Comparison of ENCODE assay signal across 32 cellular contexts in genomic region chr2:95390881-95391321, GRCh38.
"Had no signal": no experiment of that assay in that cellular context is flagged by ENCODE, and none has a peak within 500 bp of the region (broad histone marks: within the 10 kb centered on the region; RNA-seq: fewer than 3 reads in every experiment).

No MANE protein-coding gene starts in this region.

- ATAC-seq: activated CD4-positive, CD25-positive, alpha-beta regulatory T cell treated with anti-CD3 and anti-CD28 coated beads, Interleukin-2, amount 50 U/mL, for 24 hours; gastrocnemius medialis; psoas muscle; stimulated activated effector memory CD8-positive, alpha-beta T cell treated with anti-CD3 and anti-CD28 coated beads, Interleukin-12 subunit alpha, Interleukin-12 subunit beta, amount 100 ng/mL, for 72 hours; T-helper 17 cell had no signal

- H3K9me3 ChIP-seq: ascending aorta, colonic mucosa, gastrocnemius medialis, neutrophil, ovary, psoas muscle, thoracic aorta, vagina had no signal

- H3K27ac Mint-ChIP-seq: activated naive CD4-positive, alpha-beta T cell treated with anti-CD3 and anti-CD28 coated beads for 36 hours; activated naive CD8-positive, alpha-beta T cell treated with anti-CD3 and anti-CD28 coated beads, Interleukin-2, amount 10 ng/mL, durations not matched to agents 7 days and 5 days; activated T-helper 1 cell treated with anti-CD3 and anti-CD28 coated beads, Interleukin-12 subunit alpha, Interleukin-12 subunit beta, Interleukin-2, Interleukin-4 antibody, amounts not matched to agents 30 ng/mL and 10 ng/mL and 1 ng/mL, durations not matched to agents 14 hours and 24 hours and 36 hours; brain; nephron; stimulated activated effector memory CD8-positive, alpha-beta T cell treated with anti-CD3 and anti-CD28 coated beads, Interleukin-12 subunit alpha, Interleukin-12 subunit beta, amount 100 ng/mL, for 72 hours; stimulated activated naive CD8-positive, alpha-beta T cell treated with anti-CD3 and anti-CD28 coated beads, Interleukin-15, Interleukin-2, amounts not matched to agents 100 ng/mL and 50 ng/mL, for 24 hours; T-helper 17 cell; type B pancreatic cell had no signal

- DNase-seq: activated CD4-positive, alpha-beta T cell treated with anti-CD3 and anti-CD28 coated beads for 48 hours; activated CD4-positive, alpha-beta T cell treated with anti-CD3 and anti-CD28 coated beads, Interleukin-2, amount 50 U/mL, for 48 hours; activated CD8-positive, alpha-beta memory T cell treated with anti-CD3 and anti-CD28 coated beads for 24 hours; activated effector memory CD4-positive, alpha-beta T cell treated with anti-CD3 and anti-CD28 coated beads, Interleukin-2, amount 50 U/mL, for 16 hours; activated naive CD4-positive, alpha-beta T cell treated with anti-CD3 and anti-CD28 coated beads for 36 hours; cerebellar nuclear complex; colonic mucosa; effector memory CD4-positive, alpha-beta T cell; erythroblast; glutamatergic neuron; mesenchymal stem cell; psoas muscle; stimulated activated CD4-positive, alpha-beta T cell treated with anti-CD3 and anti-CD28 coated beads, Interleukin-2, amount 100 ng/mL, for 48 hours; SW 1271; T-helper 17 cell; T1000; WERI-Rb-1 had no signal

- H3K27me3 ChIP-seq: ascending aorta, cardiac muscle cell, colonic mucosa, gastrocnemius medialis, neutrophil, ovary, vagina had no signal

- H3K4me1 ChIP-seq: ascending aorta, gastrocnemius medialis, psoas muscle had no signal

- H3K27ac ChIP-seq: ascending aorta, cardiac muscle cell, gastrocnemius medialis, neutrophil, ovary, psoas muscle, thoracic aorta, vagina, WERI-Rb-1 had no signal

- H3K4me1 Mint-ChIP-seq: activated naive CD8-positive, alpha-beta T cell treated with anti-CD3 and anti-CD28 coated beads, Interleukin-2, amount 10 ng/mL, durations not matched to agents 7 days and 5 days; nephron; stimulated activated effector memory CD8-positive, alpha-beta T cell treated with anti-CD3 and anti-CD28 coated beads, Interleukin-12 subunit alpha, Interleukin-12 subunit beta, amount 100 ng/mL, for 72 hours had no signal

- H3K27me3 Mint-ChIP-seq: activated naive CD8-positive, alpha-beta T cell treated with anti-CD3 and anti-CD28 coated beads, Interleukin-2, amount 10 ng/mL, durations not matched to agents 7 days and 5 days; stimulated activated naive CD8-positive, alpha-beta T cell treated with anti-CD3 and anti-CD28 coated beads, Interleukin-15, Interleukin-2, amounts not matched to agents 100 ng/mL and 50 ng/mL, for 24 hours had no signal

- H3K36me3 ChIP-seq: ascending aorta, cardiac muscle cell, colonic mucosa, gastrocnemius medialis, neutrophil, ovary, thoracic aorta, vagina, WERI-Rb-1 had no signal

- H3K4me3 Mint-ChIP-seq: activated naive CD4-positive, alpha-beta T cell treated with anti-CD3 and anti-CD28 coated beads for 36 hours; activated naive CD8-positive, alpha-beta T cell treated with anti-CD3 and anti-CD28 coated beads, Interleukin-2, amount 10 ng/mL, durations not matched to agents 7 days and 5 days; activated T-helper 1 cell treated with anti-CD3 and anti-CD28 coated beads, Interleukin-12 subunit alpha, Interleukin-12 subunit beta, Interleukin-2, Interleukin-4 antibody, amounts not matched to agents 30 ng/mL and 10 ng/mL and 1 ng/mL, durations not matched to agents 14 hours and 24 hours and 36 hours; brain; nephron; stimulated activated effector memory CD8-positive, alpha-beta T cell treated with anti-CD3 and anti-CD28 coated beads, Interleukin-12 subunit alpha, Interleukin-12 subunit beta, amount 100 ng/mL, for 72 hours; stimulated activated naive CD8-positive, alpha-beta T cell treated with anti-CD3 and anti-CD28 coated beads, Interleukin-15, Interleukin-2, amounts not matched to agents 100 ng/mL and 50 ng/mL, for 24 hours; T-helper 17 cell; type B pancreatic cell had no signal

- H3K9me3 Mint-ChIP-seq: activated naive CD4-positive, alpha-beta T cell treated with anti-CD3 and anti-CD28 coated beads for 36 hours; activated naive CD8-positive, alpha-beta T cell treated with anti-CD3 and anti-CD28 coated beads, Interleukin-2, amount 10 ng/mL, durations not matched to agents 7 days and 5 days; activated T-helper 1 cell treated with anti-CD3 and anti-CD28 coated beads, Interleukin-12 subunit alpha, Interleukin-12 subunit beta, Interleukin-2, Interleukin-4 antibody, amounts not matched to agents 30 ng/mL and 10 ng/mL and 1 ng/mL, durations not matched to agents 14 hours and 24 hours and 36 hours; brain; nephron; stimulated activated effector memory CD8-positive, alpha-beta T cell treated with anti-CD3 and anti-CD28 coated beads, Interleukin-12 subunit alpha, Interleukin-12 subunit beta, amount 100 ng/mL, for 72 hours; stimulated activated naive CD8-positive, alpha-beta T cell treated with anti-CD3 and anti-CD28 coated beads, Interleukin-15, Interleukin-2, amounts not matched to agents 100 ng/mL and 50 ng/mL, for 24 hours; type B pancreatic cell had no signal

- H3K36me3 Mint-ChIP-seq: activated naive CD8-positive, alpha-beta T cell treated with anti-CD3 and anti-CD28 coated beads, Interleukin-2, amount 10 ng/mL, durations not matched to agents 7 days and 5 days; brain; stimulated activated effector memory CD8-positive, alpha-beta T cell treated with anti-CD3 and anti-CD28 coated beads, Interleukin-12 subunit alpha, Interleukin-12 subunit beta, amount 100 ng/mL, for 72 hours; type B pancreatic cell had no signal

- H3K4me3 ChIP-seq: ascending aorta, cardiac muscle cell, colonic mucosa, gastrocnemius medialis, ovary, psoas muscle, thoracic aorta, vagina had no signal
